Comparison of ENCODE assay signal across 13 cellular contexts in the genomic region with DNA sequence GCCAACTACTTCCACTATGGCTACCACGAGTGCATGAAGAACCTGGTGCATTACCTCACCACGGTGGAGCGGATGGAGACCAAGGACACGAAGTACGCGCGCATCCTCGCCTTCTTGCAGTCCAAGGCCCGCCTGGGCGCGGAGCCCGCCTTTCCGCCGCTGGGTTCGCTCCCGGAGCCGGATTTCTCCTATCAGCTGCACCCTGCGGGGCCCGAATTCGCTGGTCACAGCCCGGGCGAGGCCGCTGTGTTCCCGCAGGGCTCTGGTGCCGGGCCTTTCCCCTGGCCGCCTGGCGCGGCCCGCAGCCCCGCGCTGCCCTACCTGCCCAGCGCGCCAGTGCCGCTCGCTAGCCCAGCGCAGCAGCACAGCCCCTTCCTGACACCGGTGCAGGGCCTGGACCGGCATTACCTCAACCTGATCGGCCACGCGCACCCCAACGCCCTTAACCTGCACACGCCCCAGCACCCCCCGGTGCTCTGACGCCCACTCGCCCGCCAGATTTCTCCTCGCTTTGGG. TPM values are rescaled to one million over a fixed set of nuclear protein-coding genes. Genes with fewer than 3 reads are reported as not detected.
DNase-seq lines count a peak whose midpoint lies in the region; ATAC-seq and TF ChIP-seq lines count a peak whose summit lies in the region.
"Had no signal": no experiment of that assay in that cellular context is flagged by ENCODE, and none has a peak within 500 bp of the region (broad histone marks: within the 10 kb centered on the region; RNA-seq: fewer than 3 reads in every experiment).

No MANE protein-coding gene starts in this region.

- CTCF ChIA-PET in Caco-2 (lab: Charles Lee), result no interaction called here
- CTCF ChIA-PET in CD4-positive, alpha-beta T cell (lab: Charles Lee), result no interaction called here

- TF ChIP-seq CTCF in Caco-2 (IDR thresholded peaks at IDR 0.05; ENCODE audit: insufficient read depth in 1 of 2, low read depth in 1 of 2, low read length in 1 of 2, severe bottlenecking in 1 of 2, unreplicated experiment in 1 of 2), result no peak
- TF ChIP-seq CTCF in dorsolateral prefrontal cortex (IDR thresholded peaks at IDR 0.05 in 54 of 56, conservative IDR thresholded peaks at IDR 0.05 in 2 of 56; ENCODE audit: low read depth in 1 of 56, partially characterized antibody in 56 of 56), result no peak
- no peak for TF ChIP-seq CTCF in nephron progenitor cell (IDR thresholded peaks at IDR 0.05)
- no peak for TF ChIP-seq CTCF in CD4-positive, alpha-beta T cell (IDR thresholded peaks at IDR 0.05)

- peaks cover 7% of the 10 kb centered on the region; the same call in 1 of the 2 replicates for H3K4me1 ChIP-seq in Caco-2
- peaks cover 24% of the 10 kb centered on the region for H3K4me1 ChIP-seq in HUES64 (ENCODE audit: insufficient read depth, low read length)
- H3K4me1 ChIP-seq: SJSA1 had no signal

- H3K4me3 ChIP-seq in Caco-2 (ENCODE audit: low read depth, low read length) (peak overlapping the region; percentile 28), HUES64 (ENCODE audit: low read length) (peak overlapping the region; percentile 34), dorsolateral prefrontal cortex (peak overlapping the region in 38 of 59 donors; percentile 11 to 53 (median 31))
- H3K4me3 ChIP-seq: SJSA1 had no signal

- POLR2A ChIA-PET in Caco-2 (lab: Charles Lee), result no interaction called here
- POLR2A ChIA-PET in CD4-positive, alpha-beta T cell (lab: Charles Lee), result no interaction called here

- no peak overlapping the region for H3K9ac ChIP-seq in HUES64 (ENCODE audit: low read depth, low read length)

- no peaks in the 10 kb centered on the region for H3K9me3 Mint-ChIP-seq in Caco-2 (ENCODE audit: unreplicated experiment)
- no peaks in the 10 kb centered on the region for H3K9me3 Mint-ChIP-seq in nephron progenitor cell
- H3K9me3 Mint-ChIP-seq in CD4-positive, alpha-beta T cell, result no peaks in the 10 kb centered on the region
- no peaks in the 10 kb centered on the region for H3K9me3 Mint-ChIP-seq in immature natural killer cell
- H3K9me3 Mint-ChIP-seq: activated CD8-positive, alpha-beta T cell treated with anti-CD3 and anti-CD28 coated beads for 36 hours; naive B cell had no signal

- peaks cover 7% of the 10 kb centered on the region for H3K36me3 Mint-ChIP-seq in Caco-2 (ENCODE audit: insufficient read depth, unreplicated experiment)
- H3K36me3 Mint-ChIP-seq in nephron progenitor cell (ENCODE audit: low read depth), result no peaks in the 10 kb centered on the region
- no peaks in the 10 kb centered on the region for H3K36me3 Mint-ChIP-seq in CD4-positive, alpha-beta T cell (ENCODE audit: low read depth)
- no peaks in the 10 kb centered on the region for H3K36me3 Mint-ChIP-seq in immature natural killer cell
- H3K36me3 Mint-ChIP-seq: naive B cell had no signal

- peaks cover 2% of the 10 kb centered on the region for H3K27me3 ChIP-seq in Caco-2 (replicated peaks; ENCODE audit: control insufficient read depth, insufficient read depth, low read length)
- H3K27me3 ChIP-seq in HUES64 (ENCODE audit: insufficient read depth, low read length), result peaks cover 100% of the 10 kb centered on the region
- H3K27me3 ChIP-seq in dorsolateral prefrontal cortex, result peaks cover 2 to 99% (median 84%) of the 10 kb centered on the region in 45 donors
- H3K27me3 ChIP-seq in CD4-positive, alpha-beta T cell (ENCODE audit: control insufficient read depth, insufficient read depth, low read length), result peaks cover 78% of the 10 kb centered on the region

- ATAC-seq in CD4-positive, alpha-beta T cell (ENCODE audit: poor library complexity), result no peak
- ATAC-seq: activated CD8-positive, alpha-beta T cell treated with anti-CD3 and anti-CD28 coated beads for 36 hours had no signal

- peak overlapping the region; percentile 76 for H3K4me3 Mint-ChIP-seq in Caco-2 (ENCODE audit: unreplicated experiment)
- peak overlapping the region; percentile 50 for H3K4me3 Mint-ChIP-seq in nephron progenitor cell
- no peak overlapping the region for H3K4me3 Mint-ChIP-seq in CD4-positive, alpha-beta T cell
- no peak overlapping the region for H3K4me3 Mint-ChIP-seq in immature natural killer cell
- H3K4me3 Mint-ChIP-seq: activated CD8-positive, alpha-beta T cell treated with anti-CD3 and anti-CD28 coated beads for 36 hours had no signal

- intact Hi-C loops in Caco-2 (cut with micrococcal nuclease; ENCODE audit: unreplicated experiment), result no loop called here
- intact Hi-C loops in dorsolateral prefrontal cortex (cut with DNase I), result no loop called here
- intact Hi-C loops in CD4-positive, alpha-beta T cell (cut with DNase I, micrococcal nuclease), result no loop called here

- peaks cover 6% of the 10 kb centered on the region for H3K4me1 Mint-ChIP-seq in Caco-2 (ENCODE audit: low read depth, unreplicated experiment)
- peaks cover 40% of the 10 kb centered on the region for H3K4me1 Mint-ChIP-seq in nephron progenitor cell
- peaks cover 14% of the 10 kb centered on the region for H3K4me1 Mint-ChIP-seq in CD4-positive, alpha-beta T cell (ENCODE audit: low read depth)
- no peaks in the 10 kb centered on the region for H3K4me1 Mint-ChIP-seq in immature natural killer cell

- H3K27me3 Mint-ChIP-seq in Caco-2 (ENCODE audit: insufficient read depth, unreplicated experiment), result peaks cover 38% of the 10 kb centered on the region
- peaks cover 100% of the 10 kb centered on the region for H3K27me3 Mint-ChIP-seq in nephron progenitor cell (ENCODE audit: low read depth, poor library complexity)
- peaks cover 82% of the 10 kb centered on the region for H3K27me3 Mint-ChIP-seq in CD4-positive, alpha-beta T cell
- peaks cover 3 to 37% (median 12%) of the 10 kb centered on the region in 3 donors for H3K27me3 Mint-ChIP-seq in immature natural killer cell (ENCODE audit: low read depth in 3 of 3)

- under 1% methylated on average over 44 of the region's 48 CpGs for WGBS in HUES64

- H3K27ac ChIP-seq in HUES64 (ENCODE audit: low read depth, low read length) (no peak overlapping the region), dorsolateral prefrontal cortex (no peak overlapping the region)
- no peak overlapping the region for H3K27ac ChIP-seq in CD4-positive, alpha-beta T cell (ENCODE audit: low read depth, low read length)
- H3K27ac ChIP-seq: SJSA1, tibial nerve had no signal

- DNase-seq in Caco-2, result peak; percentile 40 to 45
- DNase-seq in dorsolateral prefrontal cortex, result no peak
- DNase-seq in nephron progenitor cell, result peak; percentile 41
- DNase-seq in CD4-positive, alpha-beta T cell, result no peak
- no peak for DNase-seq in immature natural killer cell
- DNase-seq in SHP77 (lab: John Stamatoyannopoulos, UW), result no peak
- no peak for DNase-seq in activated gamma-delta T cell treated with Interleukin-2 at 50 U/mL for 16 hours
- DNase-seq: activated CD8-positive, alpha-beta T cell treated with anti-CD3 and anti-CD28 coated beads for 36 hours; naive B cell; NCI-H187 had no signal

- no peak overlapping the region for H3K27ac Mint-ChIP-seq in Caco-2 (ENCODE audit: unreplicated experiment)
- H3K27ac Mint-ChIP-seq in nephron progenitor cell, result no peak overlapping the region
- no peak overlapping the region for H3K27ac Mint-ChIP-seq in CD4-positive, alpha-beta T cell
- H3K27ac Mint-ChIP-seq in immature natural killer cell, result no peak overlapping the region
- H3K27ac Mint-ChIP-seq: activated CD8-positive, alpha-beta T cell treated with anti-CD3 and anti-CD28 coated beads for 36 hours had no signal

- H3K9me3 ChIP-seq in Caco-2, result no peaks in the 10 kb centered on the region
- no peaks in the 10 kb centered on the region for H3K9me3 ChIP-seq in HUES64 (ENCODE audit: insufficient read depth, low read depth, low read length)
- no peaks in the 10 kb centered on the region for H3K9me3 ChIP-seq in CD4-positive, alpha-beta T cell (ENCODE audit: control insufficient read depth, low read length)
- H3K9me3 ChIP-seq: SJSA1, tibial nerve had no signal

- H3K36me3 ChIP-seq in Caco-2 (ENCODE audit: control insufficient read depth, insufficient read depth, low read length) (no peaks in the 10 kb centered on the region), HUES64 (ENCODE audit: insufficient read depth, low read length) (no peaks in the 10 kb centered on the region)
- H3K36me3 ChIP-seq: SJSA1, tibial nerve had no signal

- no TSS peak for BruUV-seq in Caco-2 (replicated peaks; lab: Mats Ljungman, UMichigan)

RNA-seq across cellular contexts. Expression of a gene that starts 2.1 kb away (rescaled TPM):
- total RNA-seq in Caco-2 (2022), result not detected in 2 replicates
- not detected for polyA plus RNA-seq in HUES64 (2013, experiment 1 of 2)
- polyA plus RNA-seq in HUES64 (2013, experiment 2 of 2), result not detected
- total RNA-seq in dorsolateral prefrontal cortex, result not detected
- not detected for total RNA-seq in CD4-positive, alpha-beta T cell
- not detected for polyA plus RNA-seq in immature natural killer cell
- total RNA-seq: activated CD8-positive, alpha-beta T cell treated with anti-CD3 and anti-CD28 coated beads for 36 hours; SJSA1; tibial nerve had no signal

Comparison
In these comparisons a context has a peak if more than half of its experiments do, and no peak if none do; other contexts are left out.
1. DNase-seq: peak in Caco-2 (2 of 2) and nephron progenitor cell (single experiment); none in dorsolateral prefrontal cortex (0 of 10), CD4-positive, alpha-beta T cell (0 of 10), immature natural killer cell (0 of 3), SHP77 (0 of 2) and activated gamma-delta T cell treated with Interleukin-2 at 50 U/mL for 16 hours (single experiment).
2. H3K4me3 Mint-ChIP-seq: peak in Caco-2 (single experiment) and nephron progenitor cell (single experiment); none in CD4-positive, alpha-beta T cell (single experiment) and immature natural killer cell (0 of 5).
3. Peak in every context shown above with its lines, with median percentiles within 50 percentile points of each other: H3K4me3 ChIP-seq.